In the genomic region with DNA sequence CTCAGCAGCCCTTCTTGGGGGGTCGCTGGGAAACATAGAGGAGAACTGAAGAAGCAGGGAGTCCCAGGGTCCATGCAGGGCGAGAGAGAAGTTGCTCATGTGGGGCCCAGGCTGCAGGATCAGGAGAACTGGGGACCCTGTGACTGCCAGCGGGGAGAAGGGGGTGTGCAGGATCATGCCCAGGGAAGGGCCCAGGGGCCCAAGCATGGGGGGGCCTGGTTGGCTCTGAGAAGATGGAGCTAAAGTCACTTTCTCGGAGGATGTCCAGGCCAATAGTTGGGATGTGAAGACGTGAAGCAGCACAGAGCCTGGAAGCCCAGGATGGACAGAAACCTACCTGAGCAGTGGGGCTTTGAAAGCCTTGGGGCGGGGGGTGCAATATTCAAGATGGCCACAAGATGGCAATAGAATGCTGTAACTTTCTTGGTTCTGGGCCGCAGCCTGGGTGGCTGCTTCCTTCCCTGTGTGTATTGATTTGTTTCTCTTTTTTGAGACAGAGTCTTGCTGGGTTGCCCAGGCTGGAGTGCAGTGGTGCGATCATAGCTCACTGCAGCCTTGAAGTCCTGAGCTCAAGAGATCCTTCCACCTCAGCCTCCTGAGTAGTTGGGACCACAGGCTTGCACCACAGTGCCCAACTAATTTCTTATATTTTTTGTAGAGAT, we compare ENCODE assay signal across 8 cellular contexts. TPM values are rescaled to one million over a fixed set of nuclear protein-coding genes. Genes with fewer than 3 reads are reported as not detected.
DNase-seq lines count a peak whose midpoint lies in the region; ATAC-seq, FAIRE-seq and TF ChIP-seq lines count a peak whose summit lies in the region.

No MANE protein-coding gene starts in this region.

- TF ChIP-seq POLR2A in H54 (IDR thresholded peaks at IDR 0.05; ENCODE audit: low read depth, low read length) = no peak

- no peak for ATAC-seq in GM18870 (IDR thresholded peaks at IDR 0.05; ENCODE audit: unreplicated experiment)

- peak; percentile 88 for FAIRE-seq in H54 (lab: Jason Lieb, UNC)

- DNase-seq in BE2C = peak; percentile 70
- peak; percentile 81 for DNase-seq in H54 (ENCODE audit: insufficient read length, low spot score)
- DNase-seq in NCI-H345 treated with DMSO at 0.1 percent for 48 hours (lab: John Stamatoyannopoulos, UW; ENCODE audit: unreplicated experiment) = peak; percentile 54
- peak; percentile 65 to 66 for DNase-seq in activated CD4-positive, alpha-beta T cell treated with anti-CD3 and anti-CD28 coated beads for 24 hours (ENCODE audit: low read depth in 2 of 2)
- DNase-seq in cerebellum (ENCODE audit: low spot score) = peak; percentile 80
- DNase-seq in left kidney (ENCODE audit: low read depth, low spot score) = peak; percentile 82
- DNase-seq in stimulated activated CD4-positive, alpha-beta T cell treated with anti-CD3 and anti-CD28 coated beads, Interleukin-4, amount 100 ng/mL, for 4 hours = peak; percentile 54 to 61

- TF ChIP-seq CTCF in BE2C (IDR thresholded peaks at IDR 0.05; ENCODE audit: low read depth, low read length) = peak; percentile 87

- H3K27me3 ChIP-seq in BE2C = no peaks in the 10 kb centered on the region

- no peaks in the 10 kb centered on the region for H3K36me3 ChIP-seq in BE2C

- no peaks in the 10 kb centered on the region for H3K9me3 ChIP-seq in BE2C

- no peaks in the 10 kb centered on the region; the same call in 1 of the 2 replicates for H3K4me1 ChIP-seq in BE2C

- no peak overlapping the region for H3K4me3 ChIP-seq in BE2C (ENCODE audit: low read depth, low read length)

RNA-seq across cellular contexts. Expression of a gene that starts 3.4 kb away (rescaled TPM):
- polyA plus RNA-seq in BE2C (2012; ENCODE audit: insufficient read depth, insufficient read length, low read depth) = not detected
- total RNA-seq in cerebellum = 4.1 TPM
